In genomic region chr6:47479156-47479541, GRCh38 we compare ENCODE assay signal across 8 cellular contexts. TPM values are rescaled to one million over a fixed set of nuclear protein-coding genes. Genes with fewer than 3 reads are reported as not detected.
DNase-seq lines count a peak whose midpoint lies in the region; ATAC-seq and TF ChIP-seq lines count a peak whose summit lies in the region.

No MANE protein-coding gene starts in this region.

- H3K4me1 ChIP-seq in colonic mucosa (peaks cover 6% of the 10 kb centered on the region), muscle layer of duodenum (ENCODE audit: control insufficient read depth in 1 of 2, insufficient read depth in 2 of 2, low read length in 2 of 2) (peaks cover 3 to 13% of the 10 kb centered on the region in 2 donors), adrenal gland (replicated peaks in 1 of 2) (peaks cover 12 to 27% of the 10 kb centered on the region in 2 donors)

- WGBS in adrenal gland, 4 donors = 3 to 6% (median 4%) methylated on average over 5 of the region's 5 CpGs

- ATAC-seq in GM21423 (IDR thresholded peaks at IDR 0.05; ENCODE audit: unreplicated experiment) = no peak
- ATAC-seq in sciatic nerve = no peak

- DNase-seq in CD14-positive monocyte (ENCODE audit: low spot score) = no peak
- DNase-seq in MG63 = no peak
- no peak for DNase-seq in colonic mucosa
- no peak for DNase-seq in adrenal gland
- no peak for DNase-seq in caudate nucleus (lab: John Stamatoyannopoulos, UW)
- no peak for DNase-seq in sciatic nerve (ENCODE audit: low spot score)

- peaks cover 39% of the 10 kb centered on the region for H3K4me1 Mint-ChIP-seq in CD14-positive monocyte

- H3K36me3 ChIP-seq in MG63 (no peaks in the 10 kb centered on the region), colonic mucosa (no peaks in the 10 kb centered on the region), muscle layer of duodenum (ENCODE audit: control insufficient read depth in 1 of 2, insufficient read depth in 2 of 2, low read length in 2 of 2) (no peaks in the 10 kb centered on the region), adrenal gland (replicated peaks in 1 of 2) (no peaks in the 10 kb centered on the region)

- H3K27ac Mint-ChIP-seq in CD14-positive monocyte = no peak overlapping the region

- H3K9me3 ChIP-seq in MG63 = no peaks in the 10 kb centered on the region
- no peaks in the 10 kb centered on the region for H3K9me3 ChIP-seq in colonic mucosa
- no peaks in the 10 kb centered on the region for H3K9me3 ChIP-seq in muscle layer of duodenum (ENCODE audit: control insufficient read depth in 1 of 2, low read length in 2 of 2)
- no peaks in the 10 kb centered on the region for H3K9me3 ChIP-seq in adrenal gland (replicated peaks in 1 of 3)

- H3K4me3 ChIP-seq in MG63 (peak overlapping the region; percentile 75), colonic mucosa (peak overlapping the region; percentile 75), muscle layer of duodenum (ENCODE audit: low read depth in 1 of 2, low read length in 2 of 2) (peak overlapping the region; percentile 82 to 99), adrenal gland (peak overlapping the region in 2 of 4 donors; percentile 81 to 88)

- H3K36me3 Mint-ChIP-seq in CD14-positive monocyte = peaks cover 0 to 2% of the 10 kb centered on the region in 2 donors

- peaks cover 3 to 8% (median 4%) of the 10 kb centered on the region in 3 donors for H3K27me3 Mint-ChIP-seq in CD14-positive monocyte (ENCODE audit: low read depth in 3 of 3)

- peak overlapping the region; percentile 99 to 100 for H3K4me3 Mint-ChIP-seq in CD14-positive monocyte

- TF ChIP-seq CTCF in CD14-positive monocyte (IDR thresholded peaks at IDR 0.05) = no peak
- no peak for TF ChIP-seq CTCF in colonic mucosa (IDR thresholded peaks at IDR 0.05)
- TF ChIP-seq CTCF in adrenal gland (IDR thresholded peaks at IDR 0.05) = no peak

- H3K27me3 ChIP-seq in MG63 (no peaks in the 10 kb centered on the region), colonic mucosa (no peaks in the 10 kb centered on the region), muscle layer of duodenum (ENCODE audit: low read depth, low read length) (no peaks in the 10 kb centered on the region), adrenal gland (no peaks in the 10 kb centered on the region)

- H3K27ac ChIP-seq in colonic mucosa (peak overlapping the region; percentile 98), muscle layer of duodenum (ENCODE audit: low read length) (peak overlapping the region; percentile 94), adrenal gland (peak overlapping the region in 2 of 5 donors; percentile 87 to 96), caudate nucleus (ENCODE audit: low read depth, low read length) (no peak overlapping the region)

- intact Hi-C loops in CD14-positive monocyte (cut with micrococcal nuclease) (no loop called here), colonic mucosa (cut with DNase I) (no loop called here), adrenal gland (cut with DNase I) (no loop called here), sciatic nerve (cut with DNase I) (no loop called here)

- peak overlapping the region in 1 of 2 donors; percentile 95 for H3K9ac ChIP-seq in colonic mucosa (ENCODE audit: low read depth in 2 of 2, low read length in 2 of 2)

- peaks cover 0 to 2% (median 0%) of the 10 kb centered on the region in 7 donors for H3K9me3 Mint-ChIP-seq in CD14-positive monocyte

- no peak for TF ChIP-seq POLR2A in adrenal gland (IDR thresholded peaks at IDR 0.05)

RNA-seq across cellular contexts. Expression of gene CD2AP, which starts 1.6 kb away (rescaled TPM):
- 1 to 10 TPM; 1.5 to 2.4 TPM for polyA plus RNA-seq in CD14-positive monocyte
- total RNA-seq in MG63 (2014; rRNA removed; shearing (Covaris generic); ENCODE audit: low replicate concordance) = 10.8 and 14.2 TPM in 2 replicates
- total RNA-seq in colonic mucosa = 100 to 1,000 TPM in 1 of 2 donors, 10 to 100 TPM in 1; 83.1 to 146 TPM
- total RNA-seq in adrenal gland = 10 to 100 TPM in 7 of 8 donors, 1 to 10 TPM in 1; 9.7 to 29.6 (median 20.2) TPM
- polyA plus RNA-seq in adrenal gland = 10 to 100 TPM in 2 of 3 donors, 1 to 10 TPM in 1; 5.3 to 23.8 (median 10.5) TPM
- 27.5 TPM for total RNA-seq in sciatic nerve
